In genomic region chr6:94835264-94835663, GRCh38 we compare ENCODE assay signal across 35 cellular contexts.
"Had no signal": no experiment of that assay in that cellular context is flagged by ENCODE, and none has a peak within 500 bp of the region (broad histone marks: within the 10 kb centered on the region; RNA-seq: fewer than 3 reads in every experiment).

No MANE protein-coding gene starts in this region.

- H3K4me3 ChIP-seq: MG63 had no signal

- H3K9ac ChIP-seq: KMS-11 had no signal

- H3K27ac ChIP-seq: KMS-11 had no signal

- H3K36me3 ChIP-seq: MG63 had no signal

- H3K4me2 ChIP-seq: KMS-11 had no signal

- DNase-seq: Karpas-422, Kasumi-1, MG63, MM.1S, MV-4-11, NCI-H1048, NCI-H1092, NCI-H1092 treated with DMSO at 0.1 percent for 48 hours, NCI-H1105, NCI-H1105 treated with DMSO at 0.1 percent for 48 hours, NCI-H1417, NCI-H1417 treated with DMSO at 0.1 percent for 48 hours, NCI-H1436, NCI-H1436 treated with DMSO at 0.1 percent for 48 hours, NCI-H146, NCI-H1694, NCI-H1694 treated with DMSO at 0.1 percent for 48 hours, NCI-H187, NCI-H187 treated with DMSO at 0.1 percent for 48 hours, NCI-H1930, NCI-H2029, NCI-H2029 treated with DMSO at 0.1 percent for 48 hours, NCI-H2081, NCI-H2081 treated with DMSO at 0.1 percent for 48 hours, NCI-H2107, NCI-H2171, NCI-H2171 treated with DMSO at 0.1 percent for 48 hours, NCI-H2227 treated with DMSO at 0.1 percent for 48 hours, NCI-H226, NCI-H345, NCI-H446, NCI-H446 treated with DMSO at 0.1 percent for 48 hours, NCI-H510A, NCI-H510A treated with DMSO at 0.1 percent for 48 hours had no signal

- H3K27me3 ChIP-seq: MG63 had no signal

- H3K9me3 ChIP-seq: MG63 had no signal
